In the genomic region with DNA sequence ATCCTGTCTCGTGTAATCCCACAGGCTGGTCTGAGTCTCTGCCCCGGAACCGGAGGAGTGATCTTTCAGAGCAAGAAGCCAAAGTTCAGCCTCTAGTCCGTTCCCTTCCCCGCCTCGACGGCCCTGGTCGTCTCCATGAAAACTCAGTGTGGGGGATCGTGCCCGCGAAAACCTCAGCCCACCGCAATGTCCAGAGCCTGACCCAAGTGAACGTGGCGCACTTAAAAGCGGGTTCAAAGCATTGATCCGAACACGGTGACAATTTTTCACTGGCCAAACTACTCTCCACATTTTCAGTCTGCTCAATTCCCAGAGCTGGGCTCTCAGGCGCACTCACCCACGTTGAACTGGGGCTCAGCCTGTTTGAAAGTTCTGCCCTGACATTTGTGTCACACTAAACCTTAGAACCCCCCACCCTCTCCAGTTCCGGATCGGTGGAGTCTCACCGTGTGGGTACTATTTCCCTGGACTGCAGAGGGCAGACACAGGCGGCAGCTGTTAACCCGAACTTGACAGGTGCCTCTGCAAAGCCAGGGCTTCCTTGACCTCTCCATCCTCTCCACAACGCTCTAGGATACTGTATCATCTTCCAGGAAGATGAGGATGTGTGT, we compare ENCODE assay signal across 8 cellular contexts. TPM values are rescaled to one million over a fixed set of nuclear protein-coding genes. Genes with fewer than 3 reads are reported as not detected.
DNase-seq lines count a peak whose midpoint lies in the region; ATAC-seq and TF ChIP-seq lines count a peak whose summit lies in the region.

No MANE protein-coding gene starts in this region.

- H3K4me1 ChIP-seq in HEK293 (ENCODE audit: control insufficient read depth, insufficient read depth, low read length) (peaks cover 13% of the 10 kb centered on the region), neuronal stem cell (ENCODE audit: control insufficient read depth in 2 of 2, insufficient read depth in 1 of 2, low read depth in 1 of 2, low read length in 2 of 2) (peaks cover 6 to 10% of the 10 kb centered on the region in 2 donors)

- H3K18ac ChIP-seq in neuronal stem cell (ENCODE audit: low read length) = peak overlapping the region; percentile 73

- H2BK5ac ChIP-seq in neuronal stem cell (ENCODE audit: low read length) = no peak overlapping the region

- H3K14ac ChIP-seq in neuronal stem cell (ENCODE audit: low read length) = no peak overlapping the region

- H3K4ac ChIP-seq in neuronal stem cell (ENCODE audit: low read length) = no peak overlapping the region

- TF ChIP-seq CTCF in HEK293 (tag by site-specific recombination; IDR thresholded peaks at IDR 0.05) (0 out of 2 replicates have a peak, but pooled peaks have one; percentile 15), VCaP (conservative IDR thresholded peaks at IDR 0.05) (peak; percentile 33; the same call in 1 of the 2 replicates), fibroblast of villous mesenchyme (IDR thresholded peaks at IDR 0.05; ENCODE audit: insufficient read depth, low read depth, low read length) (no peak)

- ATAC-seq in GM21367 (IDR thresholded peaks at IDR 0.05; ENCODE audit: unreplicated experiment) = no peak

- H3K27me3 ChIP-seq in neuronal stem cell (ENCODE audit: control insufficient read depth in 3 of 3, insufficient read depth in 3 of 3, low read depth in 1 of 3, low read length in 3 of 3) = peaks cover 0 to 17% (median 0%) of the 10 kb centered on the region in 3 experiments

- H2BK15ac ChIP-seq in neuronal stem cell (ENCODE audit: low read length) = no peak overlapping the region

- H3K23ac ChIP-seq in neuronal stem cell (ENCODE audit: low read depth, low read length, poor library complexity) = peak overlapping the region; percentile 76

- H4K8ac ChIP-seq in neuronal stem cell (ENCODE audit: low read depth, low read length) = no peak overlapping the region

- DNase-seq in AG08396 (ENCODE audit: low spot score) (peak; percentile 29), fibroblast of villous mesenchyme (ENCODE audit: low read depth) (no peak), neuronal stem cell (ENCODE audit: low spot score) (peak; percentile 18), NCI-H1436 (lab: John Stamatoyannopoulos, UW) (no peak)
- no peak for DNase-seq in stimulated activated naive CD4-positive, alpha-beta T cell treated with Interleukin-2 at 50 U/mL for 16 hours (lab: John Stamatoyannopoulos, UW)

- POLR2A ChIA-PET in HEK293 (lab: Yijun Ruan, JAX) = interaction anchor here (0.7 kb wide), 1 partner anchor 107 kb away, joined by 10 read pairs; no protein-coding TSS in a partner anchor

- H3K4me3 ChIP-seq in HEK293 (ENCODE audit: low read depth, low read length) (peak overlapping the region; percentile 94), fibroblast of villous mesenchyme (ENCODE audit: low read depth, low read length) (peak overlapping the region; percentile 54), neuronal stem cell (ENCODE audit: low read length in 2 of 2) (peak overlapping the region; percentile 54 to 97)

- H2BK120ac ChIP-seq in neuronal stem cell (ENCODE audit: low read depth, low read length) = no peak overlapping the region

- CTCF ChIA-PET in HEK293 (lab: Yijun Ruan, JAX) = interaction anchor here (0.6 kb wide), 2 partner anchors 445 to 1077 kb away, joined by 3 read pairs; no protein-coding TSS in a partner anchor

- no peaks in the 10 kb centered on the region for H3K9me3 ChIP-seq in HEK293 (ENCODE audit: control insufficient read depth, insufficient read depth, low read depth, low read length)
- no peaks in the 10 kb centered on the region for H3K9me3 ChIP-seq in neuronal stem cell (replicated peaks in 1 of 2; ENCODE audit: control insufficient read depth in 2 of 2, insufficient read depth in 1 of 2, low read depth in 1 of 2, low read length in 2 of 2)

- peak overlapping the region; percentile 73 for H3K9ac ChIP-seq in neuronal stem cell (ENCODE audit: low read depth, low read length, poor library complexity)

- H3K4me2 ChIP-seq in neuronal stem cell (ENCODE audit: insufficient read depth, low read length, poor library complexity, severe bottlenecking) = peak overlapping the region; percentile 99

- H3K79me1 ChIP-seq in neuronal stem cell (ENCODE audit: low read depth, low read length) = no peaks in the 10 kb centered on the region

- peak overlapping the region; percentile 96 for H2AFZ ChIP-seq in neuronal stem cell (ENCODE audit: low read length)

- H4K91ac ChIP-seq in neuronal stem cell (ENCODE audit: low read depth, low read length, poor library complexity) = no peak overlapping the region

- peak overlapping the region; percentile 97 for H3K27ac ChIP-seq in HEK293 (ENCODE audit: extremely low read depth, low read depth, low read length)
- H3K27ac ChIP-seq in VCaP = no peak overlapping the region; the same call in 1 of the 2 replicates
- H3K27ac ChIP-seq in neuronal stem cell (replicated peaks; ENCODE audit: low read length) = no peak overlapping the region

- no CpG with 5 or more reads among the region's 25 CpGs for WGBS in neuronal stem cell (ENCODE audit: extremely low coverage in 2 of 2, insufficient read length in 2 of 2, insufficient replicate concordance in 1 of 2), 2 donors

- H3K36me3 ChIP-seq in HEK293 (ENCODE audit: control insufficient read depth in 2 of 2, insufficient read depth in 1 of 2, low read length in 2 of 2) (no peaks in the 10 kb centered on the region), neuronal stem cell (replicated peaks in 1 of 2; ENCODE audit: control insufficient read depth in 2 of 2, insufficient read depth in 2 of 2, low read length in 2 of 2) (no peaks in the 10 kb centered on the region)

- H2AK5ac ChIP-seq in neuronal stem cell (ENCODE audit: low read depth, low read length) = no peak overlapping the region

- no peak overlapping the region for H2BK12ac ChIP-seq in neuronal stem cell (ENCODE audit: low read length)

TF ChIP-seq in HEK293, 187 proteins besides CTCF, POLR2A, EP300 and RAD21 (continues in another document):
- TF ChIP-seq ZSCAN30 (tag by site-specific recombination; IDR thresholded peaks at IDR 0.05) = no peak
- TF ChIP-seq, protein P1, sequence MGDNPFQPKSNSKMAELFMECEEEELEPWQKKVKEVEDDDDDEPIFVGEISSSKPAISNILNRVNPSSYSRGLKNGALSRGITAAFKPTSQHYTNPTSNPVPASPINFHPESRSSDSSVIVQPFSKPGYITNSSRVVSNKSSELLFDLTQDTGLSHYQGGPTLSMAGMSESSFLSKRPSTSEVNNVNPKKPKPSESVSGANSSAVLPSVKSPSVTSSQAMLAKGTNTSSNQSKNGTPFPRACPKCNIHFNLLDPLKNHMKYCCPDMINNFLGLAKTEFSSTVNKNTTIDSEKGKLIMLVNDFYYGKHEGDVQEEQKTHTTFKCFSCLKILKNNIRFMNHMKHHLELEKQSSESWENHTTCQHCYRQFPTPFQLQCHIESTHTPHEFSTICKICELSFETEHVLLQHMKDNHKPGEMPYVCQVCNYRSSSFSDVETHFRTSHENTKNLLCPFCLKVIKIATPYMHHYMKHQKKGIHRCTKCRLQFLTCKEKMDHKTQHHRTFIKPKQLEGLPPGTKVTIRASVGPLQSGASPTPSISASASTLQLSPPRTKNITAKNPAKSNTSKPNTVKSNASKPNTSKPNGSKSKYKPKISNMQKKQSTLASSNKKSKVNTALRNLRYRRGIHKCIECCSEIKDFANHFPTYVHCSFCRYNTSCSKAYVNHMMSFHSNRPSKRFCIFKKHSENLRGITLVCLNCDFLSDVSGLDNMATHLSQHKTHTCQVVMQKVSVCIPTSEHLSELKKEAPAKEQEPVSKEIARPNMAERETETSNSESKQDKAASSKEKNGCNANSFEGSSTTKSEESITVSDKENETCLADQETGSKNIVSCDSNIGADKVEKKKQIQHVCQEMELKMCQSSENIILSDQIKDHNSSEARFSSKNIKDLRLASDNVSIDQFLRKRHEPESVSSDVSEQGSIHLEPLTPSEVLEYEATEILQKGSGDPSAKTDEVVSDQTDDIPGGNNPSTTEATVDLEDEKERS (tag by site-specific recombination; IDR thresholded peaks at IDR 0.05) = no peak
- no peak for TF ChIP-seq ZNF624 (tag by site-specific recombination; IDR thresholded peaks at IDR 0.05)
- no peak for TF ChIP-seq ZSCAN23 (tag by site-specific recombination; IDR thresholded peaks at IDR 0.05)
- no peak for TF ChIP-seq ZNF621 (tag by site-specific recombination; IDR thresholded peaks at IDR 0.05)
- TF ChIP-seq ZNF350 (tag by site-specific recombination; IDR thresholded peaks at IDR 0.05) = no peak
- no peak for TF ChIP-seq ZNF354C (tag by site-specific recombination; IDR thresholded peaks at IDR 0.05; ENCODE audit: borderline replicate concordance, low read depth)
- no peak; the same call in 1 of the 2 replicates for TF ChIP-seq BCL11A (tag by site-specific recombination; IDR thresholded peaks at IDR 0.05; ENCODE audit: low read depth)
- TF ChIP-seq, protein P2, sequence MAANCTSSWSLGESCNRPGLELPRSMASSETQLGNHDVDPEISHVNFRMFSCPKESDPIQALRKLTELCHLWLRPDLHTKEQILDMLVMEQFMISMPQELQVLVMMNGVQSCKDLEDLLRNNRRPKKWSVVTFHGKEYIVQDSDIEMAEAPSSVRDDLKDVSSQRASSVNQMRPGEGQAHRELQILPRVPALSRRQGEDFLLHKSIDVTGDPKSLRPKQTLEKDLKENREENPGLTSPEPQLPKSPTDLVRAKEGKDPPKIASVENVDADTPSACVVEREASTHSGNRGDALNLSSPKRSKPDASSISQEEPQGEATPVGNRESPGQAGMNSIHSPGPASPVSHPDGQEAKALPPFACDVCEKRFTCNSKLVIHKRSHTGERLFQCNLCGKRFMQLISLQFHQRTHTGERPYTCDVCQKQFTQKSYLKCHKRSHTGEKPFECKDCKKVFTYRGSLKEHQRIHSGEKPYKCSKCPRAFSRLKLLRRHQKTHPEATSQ (tag by site-specific recombination; IDR thresholded peaks at IDR 0.05) = no peak
- TF ChIP-seq, protein P3, sequence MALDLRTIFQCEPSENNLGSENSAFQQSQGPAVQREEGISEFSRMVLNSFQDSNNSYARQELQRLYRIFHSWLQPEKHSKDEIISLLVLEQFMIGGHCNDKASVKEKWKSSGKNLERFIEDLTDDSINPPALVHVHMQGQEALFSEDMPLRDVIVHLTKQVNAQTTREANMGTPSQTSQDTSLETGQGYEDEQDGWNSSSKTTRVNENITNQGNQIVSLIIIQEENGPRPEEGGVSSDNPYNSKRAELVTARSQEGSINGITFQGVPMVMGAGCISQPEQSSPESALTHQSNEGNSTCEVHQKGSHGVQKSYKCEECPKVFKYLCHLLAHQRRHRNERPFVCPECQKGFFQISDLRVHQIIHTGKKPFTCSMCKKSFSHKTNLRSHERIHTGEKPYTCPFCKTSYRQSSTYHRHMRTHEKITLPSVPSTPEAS (tag by site-specific recombination; IDR thresholded peaks at IDR 0.05) = no peak
- no peak for TF ChIP-seq ZNF654 (tag by site-specific recombination; IDR thresholded peaks at IDR 0.05; ENCODE audit: low read depth)
- no peak for TF ChIP-seq ZNF544 (tag by site-specific recombination; IDR thresholded peaks at IDR 0.05)
- peak; percentile 78 for TF ChIP-seq ZNF335 (tag by site-specific recombination; conservative IDR thresholded peaks at IDR 0.05)
- TF ChIP-seq KLF1 (tag by site-specific recombination; IDR thresholded peaks at IDR 0.05) = no peak

RNA-seq across cellular contexts. Expression of a gene that starts 0.9 kb away (rescaled TPM):
- total RNA-seq in fibroblast of villous mesenchyme = 13.9 and 32.4 TPM in 2 replicates
- polyA plus RNA-seq in neuronal stem cell (2013, experiment 1 of 2) = 3.9 TPM
- polyA plus RNA-seq in neuronal stem cell (2013, experiment 2 of 2) = 3.9 TPM

Comparison
In these comparisons a context has a peak if more than half of its experiments do, and no peak if none do; other contexts are left out.
1. DNase-seq: peak in AG08396 (single experiment) and neuronal stem cell (single experiment); none in fibroblast of villous mesenchyme (single experiment), stimulated activated naive CD4-positive, alpha-beta T cell treated with Interleukin-2 at 50 U/mL for 16 hours (single experiment) and NCI-H1436 (single experiment).
2. Peak in every context shown above with its lines, with median percentiles within 50 percentile points of each other: H3K4me3 ChIP-seq.